In genomic region chr5:54820346-54820745, GRCh38 we compare ENCODE assay signal across 25 cellular contexts.
DNase-seq lines count a peak whose midpoint lies in the region; ATAC-seq and TF ChIP-seq lines count a peak whose summit lies in the region.
"Had no signal": no experiment of that assay in that cellular context is flagged by ENCODE, and none has a peak within 500 bp of the region (broad histone marks: within the 10 kb centered on the region; RNA-seq: fewer than 3 reads in every experiment).

No MANE protein-coding gene starts in this region.

- H3K36me3 ChIP-seq in ascending aorta (no peaks in the 10 kb centered on the region), thoracic aorta (no peaks in the 10 kb centered on the region)
- H3K36me3 ChIP-seq: brain microvascular endothelial cell, Peyer's patch had no signal

- H3K4me3 ChIP-seq in ascending aorta (no peak overlapping the region), fibroblast of mammary gland (ENCODE audit: control insufficient read depth, low read depth, low read length) (no peak overlapping the region), thoracic aorta (no peak overlapping the region)
- H3K4me3 ChIP-seq: Peyer's patch, smooth muscle cell, testis had no signal

- peak; percentile 48 for ATAC-seq in thoracic aorta (ENCODE audit: insufficient number of reproducible peaks, low FRiP score, low read depth)
- no peak for ATAC-seq in HG03039 (IDR thresholded peaks at IDR 0.05; ENCODE audit: unreplicated experiment)
- ATAC-seq in HG02798 (IDR thresholded peaks at IDR 0.05; ENCODE audit: poor library complexity, unreplicated experiment) = no peak
- ATAC-seq: stimulated activated naive B cell treated with anti-CD40 and anti-IgM and Interleukin-4, amounts not matched to agents 10 μg/mL and 1 μg/mL and 100 μg/mL, for 72 hours had no signal

- peak; percentile 34 for DNase-seq in GM03348 (ENCODE audit: low spot score)
- no peak for DNase-seq in ascending aorta (ENCODE audit: low spot score in 2 of 2)
- DNase-seq in fibroblast of mammary gland (ENCODE audit: low read depth) = peak; percentile 33
- no peak for DNase-seq in thoracic aorta (ENCODE audit: low spot score)
- DNase-seq in activated effector memory CD4-positive, alpha-beta T cell treated with anti-CD3 and anti-CD28 coated beads, Interleukin-2, amount 50 U/mL, for 16 hours = no peak
- DNase-seq: activated CD4-positive, alpha-beta T cell treated with anti-CD3 and anti-CD28 coated beads, Interleukin-2, amount 50 U/mL, for 48 hours; activated CD8-positive, alpha-beta memory T cell treated with anti-CD3 and anti-CD28 coated beads, Interleukin-2, amount 50 U/mL, for 4 hours; activated naive CD8-positive, alpha-beta T cell treated with anti-CD3 and anti-CD28 coated beads for 36 hours; brain microvascular endothelial cell; CD4-positive, alpha-beta memory T cell; DMS153; KG1; mesendoderm; MV-4-11; NCI-H1694; NCI-H69; nucleus accumbens; Peyer's patch; SIG-M5; stimulated activated CD4-positive, alpha-beta T cell treated with anti-CD3 and anti-CD28 coated beads, Interleukin-4, amount 100 ng/mL, for 1 hour; stimulated activated naive B cell treated with anti-CD40 and anti-IgM and Interleukin-4, amounts not matched to agents 10 μg/mL and 1 μg/mL and 100 μg/mL, for 72 hours; testis had no signal

- intact Hi-C loops in ascending aorta (cut with DNase I) = no loop called here

- H3K27ac ChIP-seq in ascending aorta (peak overlapping the region; percentile 82 to 89), thoracic aorta (peak overlapping the region; percentile 82 to 83)
- H3K27ac ChIP-seq: brain microvascular endothelial cell, Peyer's patch, testis had no signal

- H3K9me3 ChIP-seq in ascending aorta (no peaks in the 10 kb centered on the region), thoracic aorta (no peaks in the 10 kb centered on the region)
- H3K9me3 ChIP-seq: Peyer's patch, testis had no signal

- TF ChIP-seq CTCF in ascending aorta (IDR thresholded peaks at IDR 0.05) = no peak
- TF ChIP-seq CTCF in fibroblast of mammary gland (conservative IDR thresholded peaks at IDR 0.05; ENCODE audit: control insufficient read depth, insufficient read depth, low read depth, low read length) = no peak
- no peak for TF ChIP-seq CTCF in thoracic aorta (IDR thresholded peaks at IDR 0.05)

- H3K4me1 ChIP-seq in ascending aorta (peaks cover 0 to 28% of the 10 kb centered on the region in 2 donors), thoracic aorta (ENCODE audit: control insufficient read depth in 1 of 2, low read depth in 2 of 2) (peaks cover 18 to 35% of the 10 kb centered on the region in 2 donors)
- H3K4me1 ChIP-seq: Peyer's patch, testis had no signal

- no peaks in the 10 kb centered on the region for H3K27me3 ChIP-seq in ascending aorta
- no peaks in the 10 kb centered on the region for H3K27me3 ChIP-seq in thoracic aorta (replicated peaks; ENCODE audit: insufficient read depth)
- H3K27me3 ChIP-seq: brain microvascular endothelial cell, Peyer's patch, testis had no signal

Comparison
In these comparisons a context has a peak if more than half of its experiments do, and no peak if none do; other contexts are left out.
1. DNase-seq: peak in GM03348 (single experiment) and fibroblast of mammary gland (single experiment); none in ascending aorta (0 of 2), thoracic aorta (single experiment) and activated effector memory CD4-positive, alpha-beta T cell treated with anti-CD3 and anti-CD28 coated beads, Interleukin-2, amount 50 U/mL, for 16 hours (single experiment).